1 cellular context compared by ENCODE assay signal in the genomic region with DNA sequence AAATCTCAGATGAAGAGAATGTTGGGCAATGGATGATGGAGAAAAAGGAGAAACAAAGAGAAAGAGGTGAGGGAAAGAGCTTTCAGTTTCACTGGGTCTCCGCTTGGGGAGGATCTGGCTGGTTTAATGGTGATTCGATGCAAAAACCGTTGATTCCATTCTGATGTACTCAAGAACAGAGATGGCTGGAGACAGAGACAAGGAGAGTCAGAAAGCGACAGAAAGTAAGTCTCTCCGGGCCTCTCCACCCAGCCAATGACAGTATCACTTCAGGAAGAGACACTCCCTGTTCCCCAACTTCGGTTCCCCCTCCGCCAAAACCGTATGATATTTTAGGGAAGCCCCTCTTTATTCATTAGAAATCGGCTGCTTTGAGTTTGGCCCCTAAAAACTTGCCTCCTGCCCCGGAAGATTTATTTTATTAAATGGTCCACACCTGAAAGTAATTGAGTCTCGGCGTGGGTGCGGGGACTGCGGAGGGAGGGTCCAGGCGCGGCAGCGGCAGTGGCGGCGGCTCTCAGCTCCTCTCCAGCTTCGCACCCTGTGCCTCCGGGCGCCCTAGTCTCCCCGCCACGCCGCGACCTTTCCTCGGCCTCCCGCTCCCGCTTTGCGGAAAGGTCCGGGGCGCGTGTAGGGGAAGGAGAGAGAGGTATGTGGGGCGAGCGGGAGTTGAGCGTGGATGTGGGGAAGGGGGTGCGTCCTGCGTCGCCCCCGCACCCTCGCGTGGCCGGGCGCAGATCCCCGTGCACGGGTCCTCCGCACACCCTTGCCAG.
TF ChIP-seq lines count a peak whose summit lies in the region.

No MANE protein-coding gene starts in this region.

TF ChIP-seq in K562, 482 proteins besides CTCF, POLR2A, EP300 and RAD21:
- peak; percentile 48 for TF ChIP-seq CBX2 (IDR thresholded peaks at IDR 0.05; ENCODE audit: insufficient read depth, low read length, poor library complexity, severe bottlenecking)
- peak; percentile 44; the same call in 1 of the 2 replicates for TF ChIP-seq RNF2 (IDR thresholded peaks at IDR 0.05)
- TF ChIP-seq ID3 (CRISPR knock-in tag; IDR thresholded peaks at IDR 0.05), result no peak
- no peak for TF ChIP-seq ID3 (tag; IDR thresholded peaks at IDR 0.05)
TF ChIP-seq in K562: peak in this region for 2.
